In the genomic region with DNA sequence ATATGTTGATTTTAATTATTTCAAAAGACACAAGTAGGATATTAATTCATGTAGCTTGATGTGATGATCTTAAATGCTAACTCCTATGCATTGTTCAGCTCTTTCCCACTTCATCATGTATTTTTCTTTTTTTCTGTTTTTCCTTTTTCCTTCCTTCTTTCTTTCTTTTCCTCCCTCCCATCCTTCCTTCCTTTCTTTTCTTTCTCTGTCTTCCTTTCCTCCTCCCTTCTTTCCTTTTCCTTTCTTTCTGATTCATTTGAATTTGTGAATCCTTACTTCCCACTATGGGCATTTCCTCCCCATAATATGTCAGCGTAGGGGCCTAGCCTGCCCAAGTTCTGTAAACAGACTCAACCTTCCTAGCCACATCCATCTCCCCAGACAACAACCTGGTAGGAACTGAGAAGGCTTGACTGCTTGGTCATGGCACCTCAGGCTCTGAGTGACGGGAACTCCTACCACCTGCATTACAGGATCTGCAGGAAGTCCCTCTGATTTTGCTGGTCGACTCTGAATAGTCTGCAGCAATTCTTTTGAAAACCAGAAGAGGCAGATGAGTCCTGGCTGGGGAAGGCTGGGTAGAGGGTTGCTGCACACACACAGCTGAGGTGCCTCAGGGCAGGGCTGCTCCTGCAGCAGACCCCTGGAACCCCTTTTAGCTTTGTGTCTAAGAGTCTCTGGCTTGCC, we compare ENCODE assay signal across 15 cellular contexts. TPM values are rescaled to one million over a fixed set of nuclear protein-coding genes. Genes with fewer than 3 reads are reported as not detected.
A peak's percentile ranks its signal among the peaks of the same experiment; 100 is the strongest.
DNase-seq lines count a peak whose midpoint lies in the region; ATAC-seq and TF ChIP-seq lines count a peak whose summit lies in the region.
"Had no signal": no experiment of that assay in that cellular context is flagged by ENCODE, and none has a peak within 500 bp of the region (broad histone marks: within the 10 kb centered on the region; RNA-seq: fewer than 3 reads in every experiment).

No MANE protein-coding gene starts in this region.

- peaks cover 11% of the 10 kb centered on the region for H3K4me1 ChIP-seq in vagina

- H3K9me3 ChIP-seq in vagina: no peaks in the 10 kb centered on the region
- H3K9me3 ChIP-seq: body of pancreas, uterus had no signal

- H3K27me3 ChIP-seq in vagina: no peaks in the 10 kb centered on the region
- H3K27me3 ChIP-seq: body of pancreas, uterus had no signal

- ATAC-seq in GM19467 (IDR thresholded peaks at IDR 0.05; ENCODE audit: unreplicated experiment) (peak; percentile 25), GM19035 (IDR thresholded peaks at IDR 0.05; ENCODE audit: unreplicated experiment) (no peak), HG03439 (IDR thresholded peaks at IDR 0.05; ENCODE audit: unreplicated experiment) (no peak)
- ATAC-seq: body of pancreas had no signal

- no peak for TF ChIP-seq CTCF in NB4 (IDR thresholded peaks at IDR 0.05; ENCODE audit: low read depth, low read length)
- no peak for TF ChIP-seq CTCF in vagina (IDR thresholded peaks at IDR 0.05)

- H3K36me3 ChIP-seq in vagina: no peaks in the 10 kb centered on the region
- H3K36me3 ChIP-seq: uterus had no signal

- no peak overlapping the region for H3K27ac ChIP-seq in vagina
- H3K27ac ChIP-seq: uterus had no signal

- peak; percentile 92 for DNase-seq in DMS53 (lab: John Stamatoyannopoulos, UW)
- peak; percentile 25 for DNase-seq in NB4 (ENCODE audit: low read depth)
- DNase-seq in iPS DF 4.7 (ENCODE audit: extremely low read depth, low spot score): peak; percentile 11
- no peak for DNase-seq in HuH-7.5 (ENCODE audit: low spot score)
- DNase-seq in vagina (ENCODE audit: extremely low spot score in 2 of 2): no peak
- DNase-seq: activated CD4-positive, alpha-beta T cell treated with anti-CD3 and anti-CD28 coated beads, Interleukin-2, amount 10 ng/mL, durations not matched to agents 24 days and 14 days; body of pancreas; DMS79; KG1; occipital lobe; uterus had no signal

- TF ChIP-seq POLR2A in NB4 (IDR thresholded peaks at IDR 0.05; ENCODE audit: extremely low read depth, insufficient read length): no peak
- TF ChIP-seq POLR2A in vagina (IDR thresholded peaks at IDR 0.05): no peak

- intact Hi-C loops in vagina (cut with DNase I): no loop called here

- no peak overlapping the region for H3K4me3 ChIP-seq in NB4 (ENCODE audit: low read depth, low read length)
- no peak overlapping the region for H3K4me3 ChIP-seq in vagina
- H3K4me3 ChIP-seq: body of pancreas, uterus had no signal

RNA-seq across cellular contexts. Expression of a gene that starts 33.4 kb away (rescaled TPM):
- total RNA-seq in vagina: 2.9 TPM
- total RNA-seq: activated CD4-positive, alpha-beta T cell treated with anti-CD3 and anti-CD28 coated beads, Interleukin-2, amount 10 ng/mL, durations not matched to agents 24 days and 14 days; activated T-helper 2 cell treated with anti-CD3 and anti-CD28 coated beads, Interferon-gamma antibody, Interleukin-2, Interleukin-4, amounts not matched to agents 10 μg/mL and 5 μg/mL and 100 μg/mL, durations not matched to agents 14 hours and 24 hours and 36 hours had no signal

RNA-seq across cellular contexts. Expression of a gene that starts 37.2 kb away (rescaled TPM):
- total RNA-seq in vagina: 44.7 TPM
- total RNA-seq: activated CD4-positive, alpha-beta T cell treated with anti-CD3 and anti-CD28 coated beads, Interleukin-2, amount 10 ng/mL, durations not matched to agents 24 days and 14 days; activated T-helper 2 cell treated with anti-CD3 and anti-CD28 coated beads, Interferon-gamma antibody, Interleukin-2, Interleukin-4, amounts not matched to agents 10 μg/mL and 5 μg/mL and 100 μg/mL, durations not matched to agents 14 hours and 24 hours and 36 hours had no signal

Comparison
In these comparisons a context has a peak if more than half of its experiments do, and no peak if none do; other contexts are left out.
1. DNase-seq: peak in DMS53 (single experiment), NB4 (single experiment) and iPS DF 4.7 (single experiment); none in HuH-7.5 (single experiment) and vagina (0 of 2).